9 cellular contexts compared by ENCODE assay signal in the genomic region with DNA sequence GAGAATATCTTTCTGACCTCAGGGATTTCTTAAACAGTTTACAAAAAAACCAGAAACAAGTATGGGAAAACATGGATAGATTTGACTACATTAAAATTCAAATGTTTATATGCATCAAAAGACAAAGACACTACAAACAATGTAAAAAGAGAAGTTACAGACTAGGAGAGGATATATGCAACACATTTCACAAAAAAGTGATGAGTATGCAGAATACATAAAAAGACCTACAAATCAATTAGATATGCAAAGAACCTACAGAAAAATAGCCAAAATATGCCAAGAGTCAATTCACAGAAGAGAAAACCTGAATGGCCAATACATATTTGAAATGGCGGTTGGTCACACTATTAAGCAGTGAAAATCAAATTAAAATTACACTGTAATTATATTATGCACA.
"Had no signal": no experiment of that assay in that cellular context is flagged by ENCODE, and none has a peak within 500 bp of the region (broad histone marks: within the 10 kb centered on the region; RNA-seq: fewer than 3 reads in every experiment).

No MANE protein-coding gene starts in this region.

- H3K9ac ChIP-seq: GM23248 had no signal

- H3K4me1 Mint-ChIP-seq: H9 had no signal

- DNase-seq: GM23248, GOT3, H9, HCEC 1CT, Kasumi-1, KG1 had no signal

- H3K4me3 ChIP-seq: GM23248 had no signal

- H3K27ac Mint-ChIP-seq: H9, IgD-negative memory B cell had no signal

- H2AFZ ChIP-seq: GM23248 had no signal

- H3K4me3 Mint-ChIP-seq: H9, IgD-negative memory B cell had no signal

- H3K36me3 Mint-ChIP-seq: IgD-negative memory B cell had no signal

- FAIRE-seq: H54 had no signal

- H3K27ac ChIP-seq: GM23248, HL-60 had no signal
